In genomic region chr2:196592912-196593881, GRCh38 we compare ENCODE assay signal across 9 cellular contexts. TPM values are rescaled to one million over a fixed set of nuclear protein-coding genes. Genes with fewer than 3 reads are reported as not detected.
A peak's percentile ranks its signal among the peaks of the same experiment; 100 is the strongest.
DNase-seq lines count a peak whose midpoint lies in the region; ATAC-seq and TF ChIP-seq lines count a peak whose summit lies in the region.
"Had no signal": no experiment of that assay in that cellular context is flagged by ENCODE, and none has a peak within 500 bp of the region (broad histone marks: within the 10 kb centered on the region; RNA-seq: fewer than 3 reads in every experiment).

TSS of gene HECW2 (minus strand) at chr2:196593554.

- DNase-seq in EH (ENCODE audit: low read depth) (peak; percentile 74), medulla oblongata (ENCODE audit: extremely low spot score) (peak; percentile 61), suprapubic skin (ENCODE audit: low spot score in 2 of 2) (peak in 1 of 2 donors; percentile 65)
- peak; percentile 30 for DNase-seq in T-helper 2 cell treated with Interferon-gamma antibody and Interleukin-4, amounts not matched to agents 5 μg/mL and 100 μg/mL, for 36 hours (ENCODE audit: low spot score)

- 4% methylated on average over 10 of the region's 125 CpGs for WGBS in suprapubic skin

- TF ChIP-seq POLR2A in suprapubic skin (IDR thresholded peaks at IDR 0.05), result no peak

- H3K9ac ChIP-seq in HUES6 (ENCODE audit: low read length) (peak within 1 kb of the TSS; percentile 68), endocrine pancreas (ENCODE audit: control insufficient read depth, insufficient read depth, low read length) (peak within 1 kb of the TSS; percentile 86)

- H3K4me3 Mint-ChIP-seq in T-helper 2 cell treated with Interferon-gamma antibody and Interleukin-4, amounts not matched to agents 5 μg/mL and 100 μg/mL, for 36 hours, result peak within 1 kb of the TSS; percentile 83

- H3K4me1 Mint-ChIP-seq in T-helper 2 cell treated with Interferon-gamma antibody and Interleukin-4, amounts not matched to agents 5 μg/mL and 100 μg/mL, for 36 hours (ENCODE audit: low read depth), result peaks cover 7% of the 10 kb centered on the region

- H3K4me1 ChIP-seq in HUES6 (ENCODE audit: control insufficient read depth, insufficient read depth, low read length) (peaks cover 4% of the 10 kb centered on the region; the same call in 1 of the 2 replicates), endocrine pancreas (ENCODE audit: control insufficient read depth, insufficient read depth, low read length) (no peaks in the 10 kb centered on the region), suprapubic skin (peaks cover 14% of the 10 kb centered on the region)

- no peaks in the 10 kb centered on the region for H3K9me3 ChIP-seq in HUES6 (ENCODE audit: control insufficient read depth, insufficient read depth, low read depth, low read length)
- no peaks in the 10 kb centered on the region for H3K9me3 ChIP-seq in endocrine pancreas (ENCODE audit: control insufficient read depth, low read length)
- no peaks in the 10 kb centered on the region for H3K9me3 ChIP-seq in suprapubic skin

- ATAC-seq in GM21360 (IDR thresholded peaks at IDR 0.05; ENCODE audit: unreplicated experiment), result peak; percentile 83
- no peak for ATAC-seq in HG03097 (IDR thresholded peaks at IDR 0.05; ENCODE audit: low FRiP score, unreplicated experiment)

- H3K27me3 Mint-ChIP-seq in T-helper 2 cell treated with Interferon-gamma antibody and Interleukin-4, amounts not matched to agents 5 μg/mL and 100 μg/mL, for 36 hours (ENCODE audit: low read depth), result peaks cover 75% of the 10 kb centered on the region

- TF ChIP-seq CTCF in suprapubic skin (IDR thresholded peaks at IDR 0.05), result no peak

- no peaks in the 10 kb centered on the region for H3K9me3 Mint-ChIP-seq in T-helper 2 cell treated with Interferon-gamma antibody and Interleukin-4, amounts not matched to agents 5 μg/mL and 100 μg/mL, for 36 hours

- H3K27ac ChIP-seq in HUES6 (ENCODE audit: low read depth, low read length) (no peak within 1 kb of the TSS), suprapubic skin (peak within 1 kb of the TSS; percentile 81)
- H3K27ac ChIP-seq: epithelial cell of prostate had no signal

- TF ChIP-seq EP300 in suprapubic skin (IDR thresholded peaks at IDR 0.05), result no peak

- H3K27me3 ChIP-seq in HUES6 (ENCODE audit: control insufficient read depth, insufficient read depth, low read length) (peaks cover 45% of the 10 kb centered on the region), endocrine pancreas (ENCODE audit: control insufficient read depth, insufficient read depth, low read length) (no peaks in the 10 kb centered on the region), suprapubic skin (peaks cover 24% of the 10 kb centered on the region)

- H3K36me3 ChIP-seq in HUES6 (ENCODE audit: control insufficient read depth, insufficient read depth, low read length) (no peaks in the 10 kb centered on the region), endocrine pancreas (ENCODE audit: control insufficient read depth, insufficient read depth, low read length) (no peaks in the 10 kb centered on the region), suprapubic skin (no peaks in the 10 kb centered on the region)

- no peak within 1 kb of the TSS for H3K27ac Mint-ChIP-seq in T-helper 2 cell treated with Interferon-gamma antibody and Interleukin-4, amounts not matched to agents 5 μg/mL and 100 μg/mL, for 36 hours

- no peaks in the 10 kb centered on the region for H3K36me3 Mint-ChIP-seq in T-helper 2 cell treated with Interferon-gamma antibody and Interleukin-4, amounts not matched to agents 5 μg/mL and 100 μg/mL, for 36 hours (ENCODE audit: low read depth)

- H3K4me3 ChIP-seq in HUES6 (ENCODE audit: low read depth, low read length) (peak within 1 kb of the TSS; percentile 59), endocrine pancreas (ENCODE audit: control insufficient read depth, insufficient read depth, low read length) (peak within 1 kb of the TSS; percentile 80), suprapubic skin (peak within 1 kb of the TSS; percentile 88)

RNA-seq across cellular contexts. Expression of gene HECW2, which starts in this region (rescaled TPM):
- 1 to 10 TPM; 3.4 to 6.2 (median 4.7) TPM for total RNA-seq in suprapubic skin
